ENCODE assay signal across 10 cellular contexts in the genomic region with DNA sequence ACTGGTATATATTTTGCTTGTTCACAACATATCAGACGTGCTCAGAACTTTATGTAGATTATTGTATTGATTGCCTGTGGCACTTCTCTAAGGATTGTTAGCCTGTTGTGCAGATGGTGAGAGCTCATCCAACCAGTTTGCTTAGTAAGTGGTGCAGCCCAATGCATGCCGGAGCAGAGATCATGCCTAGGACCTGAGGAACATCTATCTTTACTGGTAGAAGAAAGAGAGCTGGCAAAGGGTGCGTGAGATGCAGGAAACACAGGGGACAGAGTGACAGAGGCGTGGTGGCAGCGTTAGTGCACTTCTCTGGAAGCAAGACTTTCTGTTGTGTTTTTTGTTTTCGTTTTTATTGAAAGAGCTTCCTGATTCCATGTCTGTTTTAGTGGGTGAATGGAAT. TPM values are rescaled to one million over a fixed set of nuclear protein-coding genes. Genes with fewer than 3 reads are reported as not detected.
DNase-seq lines count a peak whose midpoint lies in the region; ATAC-seq, FAIRE-seq and TF ChIP-seq lines count a peak whose summit lies in the region.
"Had no signal": no experiment of that assay in that cellular context is flagged by ENCODE, and none has a peak within 500 bp of the region (broad histone marks: within the 10 kb centered on the region; RNA-seq: fewer than 3 reads in every experiment).

No MANE protein-coding gene starts in this region.

- no peak overlapping the region for H3K4me2 ChIP-seq in Karpas-422 (ENCODE audit: low read depth, low read length, poor library complexity, severe bottlenecking)

- peaks cover 77% of the 10 kb centered on the region for H3K79me2 ChIP-seq in Karpas-422 (ENCODE audit: low read length)

- POLR2A ChIA-PET in activated CD4-positive, alpha-beta T cell treated with anti-CD3 and anti-CD28 coated beads, Interleukin-2, amount 10 ng/mL, durations not matched to agents 7 days and 5 days (lab: Charles Lee), result interaction anchor here (0.6 to 1.0 kb wide), 2 partner anchors 8 to 54 kb away, joined by 3 to 4 read pairs; no protein-coding TSS in a partner anchor

- no peaks in the 10 kb centered on the region for H3K27me3 Mint-ChIP-seq in activated CD4-positive, alpha-beta T cell treated with anti-CD3 and anti-CD28 coated beads, Interleukin-2, amount 10 ng/mL, durations not matched to agents 7 days and 5 days

- no peak overlapping the region for H3K4me3 ChIP-seq in bronchial epithelial cell (ENCODE audit: low read depth, low read length)
- no peak overlapping the region for H3K4me3 ChIP-seq in prostate gland
- H3K4me3 ChIP-seq in Karpas-422 (ENCODE audit: low read length), result no peak overlapping the region

- H3K36me3 ChIP-seq in bronchial epithelial cell (ENCODE audit: control insufficient read depth, insufficient read depth, low read length), result peaks cover 1% of the 10 kb centered on the region
- no peaks in the 10 kb centered on the region for H3K36me3 ChIP-seq in prostate gland
- peaks cover 19% of the 10 kb centered on the region; the same call in 1 of the 2 replicates for H3K36me3 ChIP-seq in Karpas-422 (ENCODE audit: insufficient read depth, low read length)

- intact Hi-C loops in prostate gland (cut with DNase I), result no loop called here

- H2AFZ ChIP-seq in Karpas-422 (ENCODE audit: low read length), result no peak overlapping the region

- TF ChIP-seq POLR2A in prostate gland (IDR thresholded peaks at IDR 0.05), result no peak

- no peaks in the 10 kb centered on the region for H3K9me3 ChIP-seq in prostate gland
- no peaks in the 10 kb centered on the region for H3K9me3 ChIP-seq in Karpas-422 (ENCODE audit: low read length)

- no peak overlapping the region for H3K27ac ChIP-seq in prostate gland
- H3K27ac ChIP-seq in Karpas-422 (ENCODE audit: low read length), result no peak overlapping the region

- no peaks in the 10 kb centered on the region for H3K9me2 ChIP-seq in Karpas-422 (replicated peaks; ENCODE audit: insufficient read depth, low read length)

- H3K9me3 Mint-ChIP-seq in activated CD4-positive, alpha-beta T cell treated with anti-CD3 and anti-CD28 coated beads, Interleukin-2, amount 10 ng/mL, durations not matched to agents 7 days and 5 days, result no peaks in the 10 kb centered on the region
- H3K9me3 Mint-ChIP-seq: neural crest cell had no signal

- no peak for TF ChIP-seq CTCF in bronchial epithelial cell (IDR thresholded peaks at IDR 0.05; ENCODE audit: insufficient read depth, low read length, severe bottlenecking)
- TF ChIP-seq CTCF in prostate gland (IDR thresholded peaks at IDR 0.05), result no peak

- peaks cover 14% of the 10 kb centered on the region; the same call in 1 of the 2 replicates for H4K20me1 ChIP-seq in Karpas-422 (ENCODE audit: insufficient read depth, low read depth, low read length)

- FAIRE-seq in bronchial epithelial cell (lab: Jason Lieb, UNC), result no peak

- ATAC-seq in HG02588 (IDR thresholded peaks at IDR 0.05; ENCODE audit: unreplicated experiment), result no peak

- H3K27me3 ChIP-seq in bronchial epithelial cell (ENCODE audit: control insufficient read depth, insufficient read depth, low read length) (no peaks in the 10 kb centered on the region), prostate gland (replicated peaks; ENCODE audit: insufficient read depth) (no peaks in the 10 kb centered on the region), Karpas-422 (ENCODE audit: low read length) (no peaks in the 10 kb centered on the region)

- H3K9ac ChIP-seq in Karpas-422 (ENCODE audit: low read length), result no peak overlapping the region

- peaks cover 76% of the 10 kb centered on the region for H3K4me1 Mint-ChIP-seq in activated CD4-positive, alpha-beta T cell treated with anti-CD3 and anti-CD28 coated beads, Interleukin-2, amount 10 ng/mL, durations not matched to agents 7 days and 5 days

- peaks cover 72% of the 10 kb centered on the region for H3K36me3 Mint-ChIP-seq in activated CD4-positive, alpha-beta T cell treated with anti-CD3 and anti-CD28 coated beads, Interleukin-2, amount 10 ng/mL, durations not matched to agents 7 days and 5 days (ENCODE audit: low read depth)

- peak overlapping the region; percentile 75 for H3K27ac Mint-ChIP-seq in activated CD4-positive, alpha-beta T cell treated with anti-CD3 and anti-CD28 coated beads, Interleukin-2, amount 10 ng/mL, durations not matched to agents 7 days and 5 days

- WGBS in prostate gland, result 37% methylated on average over 6 of the region's 6 CpGs

- DNase-seq in activated CD4-positive, alpha-beta T cell treated with anti-CD3 and anti-CD28 coated beads, Interleukin-2, amount 10 ng/mL, durations not matched to agents 7 days and 5 days, result peak; percentile 45
- DNase-seq in activated CD4-positive, alpha-beta T cell treated with anti-CD3 and anti-CD28 coated beads, Interleukin-2, amount 50 U/mL, for 1 hour, result no peak
- peak; percentile 25 for DNase-seq in NCI-H69 (lab: John Stamatoyannopoulos, UW)
- peak; percentile 31 for DNase-seq in bronchial epithelial cell (ENCODE audit: low read depth)
- peak; percentile 14 for DNase-seq in prostate gland (ENCODE audit: low spot score)
- no peak for DNase-seq in Karpas-422
- no peak for DNase-seq in GM19238 (ENCODE audit: insufficient read length, low spot score)
- DNase-seq: NCI-H82 had no signal

- CTCF ChIA-PET in activated CD4-positive, alpha-beta T cell treated with anti-CD3 and anti-CD28 coated beads, Interleukin-2, amount 10 ng/mL, durations not matched to agents 7 days and 5 days (lab: Charles Lee), result interaction anchor here (1.0 to 5.2 kb wide), 3 partner anchors 29 to 63 kb away, joined by 3 to 24 read pairs (median 4); no protein-coding TSS in a partner anchor

- peak overlapping the region; percentile 46 for H3K4me3 Mint-ChIP-seq in activated CD4-positive, alpha-beta T cell treated with anti-CD3 and anti-CD28 coated beads, Interleukin-2, amount 10 ng/mL, durations not matched to agents 7 days and 5 days
- H3K4me3 Mint-ChIP-seq: neural crest cell had no signal

- H3K4me1 ChIP-seq in prostate gland (replicated peaks) (no peaks in the 10 kb centered on the region), Karpas-422 (ENCODE audit: low read length) (no peaks in the 10 kb centered on the region)

RNA-seq across cellular contexts. Expression of a gene that starts 35.9 kb away (rescaled TPM):
- total RNA-seq in activated CD4-positive, alpha-beta T cell treated with anti-CD3 and anti-CD28 coated beads, Interleukin-2, amount 10 ng/mL, durations not matched to agents 7 days and 5 days, result 100 to 1,000 TPM; 134 TPM
- 45.0 and 49.9 TPM in 2 replicates for total RNA-seq in bronchial epithelial cell
- 10 to 100 TPM; 30.0 to 83.6 TPM for total RNA-seq in prostate gland
- total RNA-seq in Karpas-422 (2014; rRNA removed; shearing (Covaris generic); ENCODE audit: low replicate concordance), result 42.5 and 78.8 TPM in 2 replicates

RNA-seq across cellular contexts. Expression of a gene that starts 52.9 kb away (rescaled TPM):
- not detected for total RNA-seq in activated CD4-positive, alpha-beta T cell treated with anti-CD3 and anti-CD28 coated beads, Interleukin-2, amount 10 ng/mL, durations not matched to agents 7 days and 5 days
- total RNA-seq in bronchial epithelial cell, result under 0.01 and 0.13 TPM in 2 replicates
- 10 to 100 TPM in 1 of 2 donors, 1 to 10 TPM in 1; 3.5 to 10.3 TPM for total RNA-seq in prostate gland
- 0.04 TPM in 1 of 2 replicates, not detected in the other for total RNA-seq in Karpas-422 (2014; rRNA removed; shearing (Covaris generic); ENCODE audit: low replicate concordance)

RNA-seq across cellular contexts. Expression of a gene that starts 57.1 kb away (rescaled TPM):
- total RNA-seq in activated CD4-positive, alpha-beta T cell treated with anti-CD3 and anti-CD28 coated beads, Interleukin-2, amount 10 ng/mL, durations not matched to agents 7 days and 5 days, result 100 to 1,000 TPM; 414 to 457 TPM
- 0.13 and 0.26 TPM in 2 replicates for total RNA-seq in bronchial epithelial cell
- 1 to 10 TPM; 1.9 to 2.7 TPM for total RNA-seq in prostate gland
- total RNA-seq in Karpas-422 (2014; rRNA removed; shearing (Covaris generic); ENCODE audit: low replicate concordance), result 62.4 and 130 TPM in 2 replicates

Comparison
In these comparisons a context has a peak if more than half of its experiments do, and no peak if none do; other contexts are left out.
1. DNase-seq: peak in activated CD4-positive, alpha-beta T cell treated with anti-CD3 and anti-CD28 coated beads, Interleukin-2, amount 10 ng/mL, durations not matched to agents 7 days and 5 days (single experiment), NCI-H69 (single experiment), bronchial epithelial cell (single experiment) and prostate gland (single experiment); none in activated CD4-positive, alpha-beta T cell treated with anti-CD3 and anti-CD28 coated beads, Interleukin-2, amount 50 U/mL, for 1 hour (single experiment), Karpas-422 (single experiment) and GM19238 (single experiment).
2. RNA of a gene that starts 57.1 kb away (total RNA-seq): 414 to 457 TPM in activated CD4-positive, alpha-beta T cell treated with anti-CD3 and anti-CD28 coated beads, Interleukin-2, amount 10 ng/mL, durations not matched to agents 7 days and 5 days and 62.4 to 130 TPM in Karpas-422; 1.9 to 2.7 TPM in prostate gland and 0.13 to 0.26 TPM in bronchial epithelial cell; every median in the first group is over 10 times any median in the second.